Comparison of ENCODE assay signal across 1 cellular context in genomic region chr18:2826581-2826980, GRCh38.
TF ChIP-seq lines count a peak whose summit lies in the region.

No MANE protein-coding gene starts in this region.

TF ChIP-seq in IMR-90, 13 proteins besides CTCF, POLR2A, EP300 and RAD21 (continued from another document):
- TF ChIP-seq MAFK (IDR thresholded peaks at IDR 0.05; ENCODE audit: low read depth, low read length) (no peak), USF2 (IDR thresholded peaks at IDR 0.05; ENCODE audit: low read depth, low read length) (no peak), SMC3 (IDR thresholded peaks at IDR 0.05; ENCODE audit: low read depth, low read length) (no peak), MXI1 (IDR thresholded peaks at IDR 0.05; ENCODE audit: borderline replicate concordance, low read depth, low read length) (no peak), MAZ (IDR thresholded peaks at IDR 0.05; ENCODE audit: borderline replicate concordance, low read depth, low read length) (no peak), CEBPB (IDR thresholded peaks at IDR 0.05; ENCODE audit: low read depth, low read length) (no peak), BHLHE40 (IDR thresholded peaks at IDR 0.05; ENCODE audit: low read depth, low read length) (no peak), RFX5 (IDR thresholded peaks at IDR 0.05; ENCODE audit: low read depth, low read length) (no peak), ELK1 (IDR thresholded peaks at IDR 0.05; ENCODE audit: borderline replicate concordance, low read depth, low read length) (no peak), CHD1 (IDR thresholded peaks at IDR 0.05; ENCODE audit: low read depth, low read length) (no peak), NFE2L2 (IDR thresholded peaks at IDR 0.05; ENCODE audit: low read depth, low read length) (no peak), FOS (IDR thresholded peaks at IDR 0.05; ENCODE audit: low read depth, low read length) (no peak)
